18 cellular contexts compared by ENCODE assay signal in the genomic region with DNA sequence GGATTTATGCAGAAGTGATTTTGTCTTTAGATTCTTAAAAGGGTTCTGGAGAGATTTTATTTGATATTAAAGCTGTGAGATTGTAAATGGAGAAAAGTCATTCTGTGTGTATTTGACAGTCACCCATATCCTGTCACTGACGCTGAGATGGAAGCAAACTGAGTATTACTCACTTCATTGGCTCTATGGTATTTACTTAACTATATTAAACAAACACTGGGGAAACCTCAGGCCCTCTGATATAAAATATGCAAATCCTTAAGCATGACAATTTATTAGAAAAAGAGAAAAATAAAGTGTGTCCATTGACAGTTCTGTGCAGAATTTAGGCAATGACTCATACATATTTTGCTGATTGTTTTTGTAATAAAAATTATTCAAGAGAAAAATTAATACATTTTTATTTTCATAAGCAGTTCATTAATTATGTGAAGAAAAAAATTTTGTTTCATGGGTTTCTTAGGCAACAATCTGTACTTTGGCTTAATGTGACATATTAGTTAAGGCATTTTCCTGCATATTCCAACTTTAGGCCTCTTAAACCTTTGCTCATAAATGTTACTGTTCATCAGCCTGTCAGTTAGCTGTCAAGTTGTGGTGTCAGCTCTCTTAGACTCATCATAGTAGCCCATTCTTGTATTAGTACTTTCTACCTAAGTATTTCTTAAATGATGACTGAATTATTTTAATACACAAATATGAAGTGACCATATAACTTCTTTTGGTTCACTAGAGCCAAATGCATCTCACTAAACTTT.
A peak's percentile ranks its signal among the peaks of the same experiment; 100 is the strongest.
DNase-seq lines count a peak whose midpoint lies in the region; ATAC-seq and TF ChIP-seq lines count a peak whose summit lies in the region.
"Had no signal": no experiment of that assay in that cellular context is flagged by ENCODE, and none has a peak within 500 bp of the region (broad histone marks: within the 10 kb centered on the region; RNA-seq: fewer than 3 reads in every experiment).

No MANE protein-coding gene starts in this region.

- ATAC-seq in GM18909 (IDR thresholded peaks at IDR 0.05; ENCODE audit: poor library complexity, unreplicated experiment) (no peak), aorta (ENCODE audit: low FRiP score) (no peak), GM21526 (IDR thresholded peaks at IDR 0.05; ENCODE audit: low FRiP score, unreplicated experiment) (no peak)
- ATAC-seq in CD8-positive, alpha-beta T cell, result no peak
- ATAC-seq: heart left ventricle; natural killer cell treated with Interleukin-12 subunit alpha and Interleukin-12 subunit beta and Interleukin-15 and Interleukin-18, amount 100 ng/mL, for 72 hours; sciatic nerve had no signal

- H3K4me1 Mint-ChIP-seq in chondrocyte (ENCODE audit: low read depth) (peaks cover 40% of the 10 kb centered on the region), mesothelial cell of epicardium (peaks cover 9% of the 10 kb centered on the region)
- no peaks in the 10 kb centered on the region for H3K4me1 Mint-ChIP-seq in CD8-positive, alpha-beta T cell (ENCODE audit: low read depth)
- H3K4me1 Mint-ChIP-seq: endodermal cell had no signal

- TF ChIP-seq CTCF in chondrocyte (IDR thresholded peaks at IDR 0.05) (no peak), mesothelial cell of epicardium (IDR thresholded peaks at IDR 0.05; ENCODE audit: unreplicated experiment) (no peak)
- no peak for TF ChIP-seq CTCF in CD8-positive, alpha-beta T cell (IDR thresholded peaks at IDR 0.05)

- POLR2A ChIA-PET in CD8-positive, alpha-beta T cell (lab: Charles Lee), result no interaction called here

- WGBS in aorta, 2 donors, result 3 to 7% methylated on average over 1 of the region's 1 CpG

- no peaks in the 10 kb centered on the region for H3K9me3 ChIP-seq in aorta (ENCODE audit: control insufficient read depth, low read length)
- H3K9me3 ChIP-seq in CD8-positive, alpha-beta T cell (ENCODE audit: low read length), result no peaks in the 10 kb centered on the region
- H3K9me3 ChIP-seq: heart left ventricle, Peyer's patch had no signal

- H3K27ac Mint-ChIP-seq in chondrocyte (ENCODE audit: unreplicated experiment) (peak overlapping the region; percentile 91), mesothelial cell of epicardium (peak overlapping the region; percentile 21)
- H3K27ac Mint-ChIP-seq in CD8-positive, alpha-beta T cell, result no peak overlapping the region
- H3K27ac Mint-ChIP-seq: activated T-helper 2 cell treated with anti-CD3 and anti-CD28 coated beads, Interferon-gamma antibody, Interleukin-2, Interleukin-4, amounts not matched to agents 10 μg/mL and 5 μg/mL and 100 μg/mL, durations not matched to agents 14 hours and 24 hours and 36 hours; endodermal cell; natural killer cell treated with Interleukin-12 subunit alpha and Interleukin-12 subunit beta and Interleukin-15 and Interleukin-18, amount 100 ng/mL, for 72 hours had no signal

- H3K9me3 Mint-ChIP-seq in chondrocyte (ENCODE audit: low read depth), result peaks cover 4% of the 10 kb centered on the region
- peaks cover 5% of the 10 kb centered on the region for H3K9me3 Mint-ChIP-seq in mesothelial cell of epicardium
- no peaks in the 10 kb centered on the region for H3K9me3 Mint-ChIP-seq in CD8-positive, alpha-beta T cell
- H3K9me3 Mint-ChIP-seq: activated T-helper 2 cell treated with anti-CD3 and anti-CD28 coated beads, Interferon-gamma antibody, Interleukin-2, Interleukin-4, amounts not matched to agents 10 μg/mL and 5 μg/mL and 100 μg/mL, durations not matched to agents 14 hours and 24 hours and 36 hours; endodermal cell had no signal

- CTCF ChIA-PET in CD8-positive, alpha-beta T cell (lab: Charles Lee), result no interaction called here

- no peak overlapping the region for H3K4me3 Mint-ChIP-seq in chondrocyte (ENCODE audit: unreplicated experiment)
- no peak overlapping the region for H3K4me3 Mint-ChIP-seq in mesothelial cell of epicardium
- H3K4me3 Mint-ChIP-seq in CD8-positive, alpha-beta T cell, result no peak overlapping the region
- H3K4me3 Mint-ChIP-seq: endodermal cell; natural killer cell treated with Interleukin-12 subunit alpha and Interleukin-12 subunit beta and Interleukin-15 and Interleukin-18, amount 100 ng/mL, for 72 hours had no signal

- no peak overlapping the region for H3K4me3 ChIP-seq in aorta (ENCODE audit: low read length in 2 of 2)
- no peak overlapping the region for H3K4me3 ChIP-seq in CD8-positive, alpha-beta T cell (ENCODE audit: low read depth, low read length)
- H3K4me3 ChIP-seq: heart left ventricle, Peyer's patch had no signal

- intact Hi-C loops in aorta (cut with DNase I), result no loop called here
- intact Hi-C loops in CD8-positive, alpha-beta T cell (cut with DNase I, micrococcal nuclease), result no loop called here

- H3K27me3 Mint-ChIP-seq in chondrocyte (ENCODE audit: low read depth) (no peaks in the 10 kb centered on the region), mesothelial cell of epicardium (ENCODE audit: low read depth) (no peaks in the 10 kb centered on the region)
- no peaks in the 10 kb centered on the region for H3K27me3 Mint-ChIP-seq in CD8-positive, alpha-beta T cell (ENCODE audit: low read depth)
- H3K27me3 Mint-ChIP-seq: natural killer cell treated with Interleukin-12 subunit alpha and Interleukin-12 subunit beta and Interleukin-15 and Interleukin-18, amount 100 ng/mL, for 72 hours had no signal

- H3K36me3 Mint-ChIP-seq in chondrocyte (ENCODE audit: low read depth), result peaks cover 3% of the 10 kb centered on the region
- H3K36me3 Mint-ChIP-seq in mesothelial cell of epicardium, result peaks cover 5% of the 10 kb centered on the region
- H3K36me3 Mint-ChIP-seq in CD8-positive, alpha-beta T cell, result no peaks in the 10 kb centered on the region
- H3K36me3 Mint-ChIP-seq: natural killer cell treated with Interleukin-12 subunit alpha and Interleukin-12 subunit beta and Interleukin-15 and Interleukin-18, amount 100 ng/mL, for 72 hours had no signal

- peaks cover 0 to 3% of the 10 kb centered on the region in 2 donors for H3K4me1 ChIP-seq in aorta (ENCODE audit: control insufficient read depth in 1 of 2, insufficient read depth in 2 of 2, low read length in 2 of 2)
- H3K4me1 ChIP-seq in CD8-positive, alpha-beta T cell (ENCODE audit: insufficient read depth, low read length), result no peaks in the 10 kb centered on the region

- no peaks in the 10 kb centered on the region for H3K27me3 ChIP-seq in aorta (ENCODE audit: control insufficient read depth in 1 of 2, insufficient read depth in 2 of 2, low read length in 1 of 2)
- H3K27me3 ChIP-seq in CD8-positive, alpha-beta T cell (ENCODE audit: insufficient read depth, low read length), result no peaks in the 10 kb centered on the region
- H3K27me3 ChIP-seq: heart left ventricle, Peyer's patch had no signal

- H3K36me3 ChIP-seq in aorta (ENCODE audit: control insufficient read depth in 1 of 2, insufficient read depth in 2 of 2, low read length in 1 of 2), result no peaks in the 10 kb centered on the region
- H3K36me3 ChIP-seq in CD8-positive, alpha-beta T cell (ENCODE audit: insufficient read depth, low read length), result no peaks in the 10 kb centered on the region
- H3K36me3 ChIP-seq: heart left ventricle, Peyer's patch had no signal

- peak; percentile 80 for DNase-seq in EH (ENCODE audit: low read depth)
- peak; percentile 13 to 57 for DNase-seq in NCI-H526 (lab: John Stamatoyannopoulos, UW)
- no peak for DNase-seq in chondrocyte (ENCODE audit: low spot score)
- no peak for DNase-seq in mesothelial cell of epicardium (ENCODE audit: low spot score in 2 of 2, unreplicated experiment in 2 of 2)
- DNase-seq in aorta, result no peak
- no peak for DNase-seq in CD8-positive, alpha-beta T cell
- DNase-seq: activated CD4-positive, alpha-beta T cell treated with anti-CD3 and anti-CD28 coated beads, Interleukin-2, amount 50 U/mL, for 4 hours; endodermal cell; heart left ventricle; NCI-H226; Peyer's patch; stimulated activated naive CD4-positive, alpha-beta T cell had no signal

- no peak overlapping the region for H3K27ac ChIP-seq in aorta (ENCODE audit: low read depth in 1 of 2, low read length in 2 of 2)
- no peak overlapping the region for H3K27ac ChIP-seq in CD8-positive, alpha-beta T cell (ENCODE audit: low read depth, low read length)
- H3K27ac ChIP-seq: C4-2B, heart left ventricle, Peyer's patch had no signal

Comparison
In these comparisons a context has a peak if more than half of its experiments do, and no peak if none do; other contexts are left out.
1. DNase-seq: peak in EH (single experiment) and NCI-H526 (2 of 2); none in chondrocyte (single experiment), mesothelial cell of epicardium (0 of 2), aorta (0 of 2) and CD8-positive, alpha-beta T cell (0 of 7).